8 cellular contexts compared by ENCODE assay signal in the genomic region with DNA sequence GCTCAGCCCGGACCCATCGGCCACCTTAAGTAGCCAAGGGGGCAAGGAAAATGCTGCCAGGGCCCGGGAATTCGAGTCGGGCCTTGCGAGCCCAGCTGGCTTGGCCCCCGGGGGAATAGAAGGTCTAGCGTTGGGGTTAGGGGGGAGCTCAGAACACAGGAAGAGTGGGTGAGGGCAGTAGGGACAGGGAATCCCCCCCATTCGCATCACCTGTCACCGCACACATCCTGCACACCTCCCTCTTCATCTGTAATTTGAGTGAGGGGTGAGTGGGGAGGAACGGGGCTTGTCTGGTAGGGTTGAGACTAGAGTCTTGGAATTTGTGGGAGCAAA. TPM values are rescaled to one million over a fixed set of nuclear protein-coding genes. Genes with fewer than 3 reads are reported as not detected.
DNase-seq lines count a peak whose midpoint lies in the region; ATAC-seq, FAIRE-seq and TF ChIP-seq lines count a peak whose summit lies in the region.

No MANE protein-coding gene starts in this region.

- H3K9ac ChIP-seq in muscle layer of colon (ENCODE audit: low read length): peak overlapping the region; percentile 14

- no peaks in the 10 kb centered on the region for H3K36me3 ChIP-seq in BJ (ENCODE audit: control insufficient read depth, insufficient read depth, low read length)
- H3K36me3 ChIP-seq in bronchial epithelial cell (ENCODE audit: control insufficient read depth, insufficient read depth, low read length): no peaks in the 10 kb centered on the region
- no peaks in the 10 kb centered on the region for H3K36me3 ChIP-seq in muscle layer of colon (ENCODE audit: insufficient read depth, low read length)

- DNase-seq in BJ (ENCODE audit: low read depth) (no peak), bronchial epithelial cell (ENCODE audit: low read depth) (no peak), epidermal melanocyte (ENCODE audit: insufficient read length, low spot score) (no peak)

- H3K9me3 ChIP-seq in muscle layer of colon (ENCODE audit: low read length): no peaks in the 10 kb centered on the region

- H3K27ac ChIP-seq in muscle layer of colon (ENCODE audit: low read depth, low read length): peak overlapping the region; percentile 84

- H3K27me3 ChIP-seq in BJ (ENCODE audit: control insufficient read depth, insufficient read depth, low read length) (no peaks in the 10 kb centered on the region), bronchial epithelial cell (ENCODE audit: control insufficient read depth, insufficient read depth, low read length) (no peaks in the 10 kb centered on the region), muscle layer of colon (ENCODE audit: control insufficient read depth in 1 of 2, insufficient read depth in 2 of 2, low read length in 2 of 2) (no peaks in the 10 kb centered on the region)

- no peak for FAIRE-seq in bronchial epithelial cell (lab: Jason Lieb, UNC)

- POLR2A ChIA-PET in BJ (lab: Charles Lee): interaction anchor here (2.0 kb wide), 1 partner anchor 222 kb away, joined by 12 read pairs; no protein-coding TSS in a partner anchor

- H3K4me3 ChIP-seq in BJ (ENCODE audit: low read depth, low read length): peak overlapping the region; percentile 73
- peak overlapping the region; percentile 33 for H3K4me3 ChIP-seq in bronchial epithelial cell (ENCODE audit: low read depth, low read length)
- peak overlapping the region; percentile 70 to 84 for H3K4me3 ChIP-seq in muscle layer of colon (ENCODE audit: low read depth in 1 of 2, low read length in 2 of 2)

- peaks cover 22% of the 10 kb centered on the region for H3K4me1 ChIP-seq in muscle layer of colon (ENCODE audit: insufficient read depth, low read length)

- TF ChIP-seq CTCF in BJ (IDR thresholded peaks at IDR 0.05; ENCODE audit: insufficient read depth, low read depth, low read length) (no peak), bronchial epithelial cell (IDR thresholded peaks at IDR 0.05; ENCODE audit: insufficient read depth, low read length, severe bottlenecking) (no peak)

- CTCF ChIA-PET in BJ (lab: Yijun Ruan, JAX): interaction anchor here (0.6 to 15.8 kb wide), 45 partner anchors 9 to 415 kb away, joined by 3 to 351 read pairs (median 5); no protein-coding TSS in a partner anchor

- ATAC-seq in HG03159 (IDR thresholded peaks at IDR 0.05; ENCODE audit: unreplicated experiment): peak; percentile 14
- ATAC-seq in HG02610 (IDR thresholded peaks at IDR 0.05; ENCODE audit: unreplicated experiment): no peak
- no peak for ATAC-seq in GM19023 (IDR thresholded peaks at IDR 0.05; ENCODE audit: unreplicated experiment)
- no peak for ATAC-seq in GM21737 (IDR thresholded peaks at IDR 0.05; ENCODE audit: unreplicated experiment)

RNA-seq across cellular contexts. Expression of a gene that starts 0.4 kb away (rescaled TPM):
- polyA plus RNA-seq in BJ (2011; rRNA removed): 1.9 and 2.7 TPM in 2 replicates
- polyA minus RNA-seq in BJ (2011; rRNA and poly(A)+ RNA removed): 5.7 and 9.6 TPM in 2 replicates
- total RNA-seq in bronchial epithelial cell: 9.0 and 10.0 TPM in 2 replicates
